ENCODE assay signal across 8 cellular contexts in the genomic region with DNA sequence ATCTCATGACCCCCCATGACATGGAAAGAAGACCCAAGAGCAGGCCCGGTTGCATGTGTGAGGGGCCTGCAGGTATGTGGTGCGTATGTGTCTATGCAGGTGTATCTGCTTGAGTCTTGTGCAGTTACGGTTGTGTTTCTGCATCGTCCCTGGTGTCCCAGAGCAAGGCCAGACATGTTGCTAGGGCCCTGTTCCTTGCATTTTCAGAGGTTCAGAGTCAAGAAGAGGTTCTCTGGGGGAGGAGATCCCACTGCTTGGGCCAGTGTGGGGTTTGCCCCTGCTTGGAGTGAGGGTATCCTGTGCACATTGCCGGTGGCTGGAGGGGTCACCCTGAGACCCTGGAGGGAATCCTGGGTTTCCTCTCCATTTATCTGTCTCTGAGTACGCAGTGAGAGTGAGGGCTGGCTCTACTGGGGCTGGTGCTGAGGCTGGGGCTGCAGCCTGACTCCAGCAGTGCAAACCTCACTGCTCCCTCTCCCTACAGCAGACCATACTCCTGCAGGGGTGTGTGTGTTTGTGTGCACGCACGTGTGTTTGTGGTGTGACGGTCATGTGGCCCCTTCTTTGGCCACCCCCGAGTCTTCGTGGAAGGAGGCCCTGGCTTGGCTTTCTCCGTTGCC. TPM values are rescaled to one million over a fixed set of nuclear protein-coding genes. Genes with fewer than 3 reads are reported as not detected.
DNase-seq lines count a peak whose midpoint lies in the region; ATAC-seq and TF ChIP-seq lines count a peak whose summit lies in the region.

No MANE protein-coding gene starts in this region.

- H3K4me3 Mint-ChIP-seq in activated CD8-positive, alpha-beta memory T cell treated with anti-CD3 and anti-CD28 coated beads, Interleukin-2, amount 10 ng/mL, durations not matched to agents 7 days and 5 days: peak overlapping the region; percentile 94

- H2AK5ac ChIP-seq in mesenchymal stem cell (ENCODE audit: low read length, severe bottlenecking): peak overlapping the region; percentile 9

- H2AFZ ChIP-seq in mesenchymal stem cell (ENCODE audit: low read depth, low read length): no peak overlapping the region

- no peaks in the 10 kb centered on the region for H3K9me3 Mint-ChIP-seq in activated CD8-positive, alpha-beta memory T cell treated with anti-CD3 and anti-CD28 coated beads, Interleukin-2, amount 10 ng/mL, durations not matched to agents 7 days and 5 days (ENCODE audit: low read depth)

- CTCF ChIA-PET in activated CD8-positive, alpha-beta memory T cell treated with anti-CD3 and anti-CD28 coated beads, Interleukin-2, amount 10 ng/mL, durations not matched to agents 7 days and 5 days (lab: Charles Lee): interaction anchor here (0.9 to 4.5 kb wide), 5 partner anchors 13 to 65 kb away, joined by 3 to 26 read pairs (median 3); no protein-coding TSS in a partner anchor

- H3K79me1 ChIP-seq in mesenchymal stem cell (replicated peaks; ENCODE audit: low read length, poor library complexity, severe bottlenecking): no peaks in the 10 kb centered on the region

- H3K4ac ChIP-seq in mesenchymal stem cell (ENCODE audit: low read depth in 1 of 2, low read length in 2 of 2): peak overlapping the region in 1 of 2 experiments; percentile 26

- H3K4me2 ChIP-seq in mesenchymal stem cell (ENCODE audit: low read length, poor library complexity, severe bottlenecking): peak overlapping the region; percentile 25

- H3K18ac ChIP-seq in mesenchymal stem cell (ENCODE audit: low read depth in 1 of 2, low read length in 2 of 2): peak overlapping the region in 1 of 2 experiments; percentile 72

- H2BK120ac ChIP-seq in mesenchymal stem cell (ENCODE audit: low read depth, low read length): no peak overlapping the region

- no peak for DNase-seq in activated CD8-positive, alpha-beta memory T cell treated with anti-CD3 and anti-CD28 coated beads, Interleukin-2, amount 10 ng/mL, durations not matched to agents 7 days and 5 days
- no peak for DNase-seq in activated CD8-positive, alpha-beta memory T cell treated with anti-CD3 and anti-CD28 coated beads for 24 hours
- DNase-seq in brain microvascular endothelial cell: no peak
- no peak for DNase-seq in mesenchymal stem cell
- DNase-seq in amygdala (lab: John Stamatoyannopoulos, UW): no peak

- H2BK12ac ChIP-seq in mesenchymal stem cell (ENCODE audit: low read length in 2 of 2): peak overlapping the region in 1 of 2 experiments; percentile 59

- no peak overlapping the region for H4K8ac ChIP-seq in mesenchymal stem cell (ENCODE audit: low read length)

- H3K23ac ChIP-seq in mesenchymal stem cell (ENCODE audit: low read length in 2 of 2): peak overlapping the region in 1 of 2 experiments; percentile 23

- WGBS in mesenchymal stem cell: 88% methylated on average over 6 of the region's 12 CpGs
- WGBS in thymus: 81% methylated on average over 12 of the region's 12 CpGs

- no peak for TF ChIP-seq CTCF in brain microvascular endothelial cell (IDR thresholded peaks at IDR 0.05; ENCODE audit: low read depth, low read length, missing control alignments)

- H3K4me1 Mint-ChIP-seq in activated CD8-positive, alpha-beta memory T cell treated with anti-CD3 and anti-CD28 coated beads, Interleukin-2, amount 10 ng/mL, durations not matched to agents 7 days and 5 days: peaks cover 69% of the 10 kb centered on the region

- peak overlapping the region; percentile 9 for H3K4me3 ChIP-seq in brain microvascular endothelial cell (ENCODE audit: low read depth, low read length)
- peak overlapping the region in 1 of 2 experiments; percentile 95 for H3K4me3 ChIP-seq in mesenchymal stem cell (ENCODE audit: insufficient read depth in 1 of 2, low read depth in 1 of 2, low read length in 2 of 2)
- H3K4me3 ChIP-seq in thymus (ENCODE audit: low read length): no peak overlapping the region

- H3K9me3 ChIP-seq in mesenchymal stem cell (ENCODE audit: control insufficient read depth, low read length) (no peaks in the 10 kb centered on the region), thymus (ENCODE audit: control insufficient read depth) (no peaks in the 10 kb centered on the region)

- peak overlapping the region in 1 of 2 experiments; percentile 85 for H3K14ac ChIP-seq in mesenchymal stem cell (ENCODE audit: low read length in 2 of 2)

- H3K27me3 Mint-ChIP-seq in activated CD8-positive, alpha-beta memory T cell treated with anti-CD3 and anti-CD28 coated beads, Interleukin-2, amount 10 ng/mL, durations not matched to agents 7 days and 5 days: no peaks in the 10 kb centered on the region

- H2BK5ac ChIP-seq in mesenchymal stem cell (ENCODE audit: low read depth, low read length, poor library complexity, severe bottlenecking): no peak overlapping the region

- in situ Hi-C loops in brain microvascular endothelial cell (cut with HindIII; ENCODE audit: low pct_ligation_motif_present, low sequenced_read_pairs): no loop called here

- no peak overlapping the region for H2BK15ac ChIP-seq in mesenchymal stem cell (ENCODE audit: low read depth, poor library complexity, severe bottlenecking)

- H3K27me3 ChIP-seq in brain microvascular endothelial cell (replicated peaks) (no peaks in the 10 kb centered on the region), mesenchymal stem cell (ENCODE audit: control insufficient read depth in 1 of 2, insufficient read depth in 1 of 2, low read length in 2 of 2) (no peaks in the 10 kb centered on the region), thymus (ENCODE audit: control insufficient read depth, insufficient read depth) (no peaks in the 10 kb centered on the region)

- no peak overlapping the region for H4K91ac ChIP-seq in mesenchymal stem cell (ENCODE audit: low read length)

- H3K27ac ChIP-seq in brain microvascular endothelial cell (no peak overlapping the region), mesenchymal stem cell (ENCODE audit: low read length, poor library complexity, severe bottlenecking) (no peak overlapping the region), thymus (ENCODE audit: low read depth) (peak overlapping the region; percentile 10)

- ATAC-seq in activated CD8-positive, alpha-beta memory T cell treated with anti-CD3 and anti-CD28 coated beads, Interleukin-2, amount 10 ng/mL, durations not matched to agents 7 days and 5 days: no peak
- ATAC-seq in GM21515 (IDR thresholded peaks at IDR 0.05; ENCODE audit: unreplicated experiment) (no peak), GM21576 (IDR thresholded peaks at IDR 0.05; ENCODE audit: unreplicated experiment) (no peak)

- peaks cover 20% of the 10 kb centered on the region for H3K36me3 ChIP-seq in brain microvascular endothelial cell (replicated peaks)
- H3K36me3 ChIP-seq in mesenchymal stem cell (ENCODE audit: control insufficient read depth in 1 of 2, insufficient read depth in 2 of 2, low read depth in 1 of 2, low read length in 2 of 2): peaks cover 44 to 68% of the 10 kb centered on the region in 2 experiments
- peaks cover 21% of the 10 kb centered on the region for H3K36me3 ChIP-seq in thymus (ENCODE audit: control insufficient read depth, insufficient read depth)

- peaks cover 27% of the 10 kb centered on the region for H3K36me3 Mint-ChIP-seq in activated CD8-positive, alpha-beta memory T cell treated with anti-CD3 and anti-CD28 coated beads, Interleukin-2, amount 10 ng/mL, durations not matched to agents 7 days and 5 days

- H3K9ac ChIP-seq in mesenchymal stem cell (ENCODE audit: low read length): peak overlapping the region; percentile 98

- H3K4me1 ChIP-seq in mesenchymal stem cell (ENCODE audit: control insufficient read depth, insufficient read depth, low read depth, low read length) (peaks cover 60% of the 10 kb centered on the region), thymus (ENCODE audit: control insufficient read depth, insufficient read depth, low read length) (peaks cover 55% of the 10 kb centered on the region)

- peak overlapping the region; percentile 98 for H3K27ac Mint-ChIP-seq in activated CD8-positive, alpha-beta memory T cell treated with anti-CD3 and anti-CD28 coated beads, Interleukin-2, amount 10 ng/mL, durations not matched to agents 7 days and 5 days

RNA-seq across cellular contexts. Expression of a gene that starts 4.1 kb away (rescaled TPM):
- total RNA-seq in activated CD8-positive, alpha-beta memory T cell treated with anti-CD3 and anti-CD28 coated beads, Interleukin-2, amount 10 ng/mL, durations not matched to agents 7 days and 5 days: 10 to 100 TPM; 58.7 to 86.9 TPM
- 113 TPM for polyA plus RNA-seq in mesenchymal stem cell (2013, experiment 1 of 2)
- polyA plus RNA-seq in mesenchymal stem cell (2013, experiment 2 of 2): 115 TPM
- polyA plus RNA-seq in thymus: 65.5 TPM
